ENCODE assay signal across 9 cellular contexts in the genomic region with DNA sequence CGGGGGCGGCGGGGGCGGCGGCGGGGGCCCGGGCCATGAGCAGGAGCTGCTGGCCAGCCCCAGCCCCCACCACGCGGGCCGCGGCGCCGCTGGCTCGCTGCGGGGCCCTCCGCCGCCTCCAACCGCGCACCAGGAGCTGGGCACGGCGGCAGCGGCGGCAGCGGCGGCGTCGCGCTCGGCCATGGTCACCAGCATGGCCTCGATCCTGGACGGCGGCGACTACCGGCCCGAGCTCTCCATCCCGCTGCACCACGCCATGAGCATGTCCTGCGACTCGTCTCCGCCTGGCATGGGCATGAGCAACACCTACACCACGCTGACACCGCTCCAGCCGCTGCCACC. TPM values are rescaled to one million over a fixed set of nuclear protein-coding genes. Genes with fewer than 3 reads are reported as not detected.
DNase-seq lines count a peak whose midpoint lies in the region; ATAC-seq and TF ChIP-seq lines count a peak whose summit lies in the region.
"Had no signal": no experiment of that assay in that cellular context is flagged by ENCODE, and none has a peak within 500 bp of the region (broad histone marks: within the 10 kb centered on the region; RNA-seq: fewer than 3 reads in every experiment).

No MANE protein-coding gene starts in this region.

- no peaks in the 10 kb centered on the region for H3K36me3 Mint-ChIP-seq in activated T-cell treated with anti-CD3 and anti-CD28 coated beads, Interleukin-2, amount 50 U/mL, for 4 hours (ENCODE audit: insufficient read depth)

- peaks cover 41% of the 10 kb centered on the region for H3K4me1 Mint-ChIP-seq in activated T-cell treated with anti-CD3 and anti-CD28 coated beads, Interleukin-2, amount 50 U/mL, for 4 hours (ENCODE audit: low read depth)

- H3K4me3 ChIP-seq in WERI-Rb-1 (ENCODE audit: low read depth, low read length), result peak overlapping the region; percentile 82
- peak overlapping the region; percentile 36 for H3K4me3 ChIP-seq in iPS-18c (ENCODE audit: insufficient read depth, low read depth, low read length)
- peak overlapping the region; percentile 58 for H3K4me3 ChIP-seq in suprapubic skin

- peaks cover 84% of the 10 kb centered on the region for H3K27me3 Mint-ChIP-seq in activated T-cell treated with anti-CD3 and anti-CD28 coated beads, Interleukin-2, amount 50 U/mL, for 4 hours (ENCODE audit: low read depth)

- TF ChIP-seq CTCF in WERI-Rb-1 (IDR thresholded peaks at IDR 0.05; ENCODE audit: low read depth, low read length), result no peak
- no peak for TF ChIP-seq CTCF in suprapubic skin (IDR thresholded peaks at IDR 0.05)

- TF ChIP-seq POLR2A in suprapubic skin (IDR thresholded peaks at IDR 0.05), result no peak

- WGBS in suprapubic skin, result no CpG with 5 or more reads among the region's 43 CpGs

- H3K27ac ChIP-seq in WERI-Rb-1, result no peak overlapping the region
- no peak overlapping the region for H3K27ac ChIP-seq in suprapubic skin
- H3K27ac ChIP-seq: RWPE1 had no signal

- peaks cover 6% of the 10 kb centered on the region for H3K9me3 Mint-ChIP-seq in activated T-cell treated with anti-CD3 and anti-CD28 coated beads, Interleukin-2, amount 50 U/mL, for 4 hours

- TF ChIP-seq EP300 in suprapubic skin (IDR thresholded peaks at IDR 0.05), result no peak

- H3K27me3 ChIP-seq in WERI-Rb-1 (ENCODE audit: insufficient read depth, low read depth, severe bottlenecking), result no peaks in the 10 kb centered on the region
- peaks cover 100% of the 10 kb centered on the region for H3K27me3 ChIP-seq in suprapubic skin

- DNase-seq in activated T-cell treated with anti-CD3 and anti-CD28 coated beads, Interleukin-2, amount 50 U/mL, for 4 hours, result no peak
- DNase-seq in activated T-cell treated with anti-CD3 and anti-CD28 coated beads, Interleukin-2, amount 50 U/mL, for 48 hours, result no peak
- peak; percentile 33 for DNase-seq in WERI-Rb-1
- DNase-seq in suprapubic skin (ENCODE audit: low spot score in 2 of 2), result no peak
- DNase-seq in left colon, result no peak
- DNase-seq in midbrain (lab: John Stamatoyannopoulos, UW), result no peak

- H3K9me3 ChIP-seq in WERI-Rb-1 (ENCODE audit: severe bottlenecking), result no peaks in the 10 kb centered on the region
- no peaks in the 10 kb centered on the region for H3K9me3 ChIP-seq in iPS-18c (ENCODE audit: control insufficient read depth, insufficient read depth, low read length)
- H3K9me3 ChIP-seq in suprapubic skin, result no peaks in the 10 kb centered on the region

- H3K36me3 ChIP-seq in WERI-Rb-1 (peaks cover 34% of the 10 kb centered on the region), suprapubic skin (no peaks in the 10 kb centered on the region)

- intact Hi-C loops in left colon (cut with DNase I, micrococcal nuclease), result no loop called here

- peaks cover 70% of the 10 kb centered on the region for H3K4me1 ChIP-seq in suprapubic skin

- ATAC-seq in activated T-cell treated with anti-CD3 and anti-CD28 coated beads, Interleukin-2, amount 50 U/mL, for 4 hours, result no peak
- no peak for ATAC-seq in GM21619 (IDR thresholded peaks at IDR 0.05; ENCODE audit: unreplicated experiment)
- ATAC-seq in left colon, result no peak

- peak overlapping the region; percentile 59 for H3K4me3 Mint-ChIP-seq in activated T-cell treated with anti-CD3 and anti-CD28 coated beads, Interleukin-2, amount 50 U/mL, for 4 hours

RNA-seq across cellular contexts. Expression of a gene that starts 0.6 kb away (rescaled TPM):
- under 1 TPM; 0.03 to 0.05 (median 0.03) TPM for total RNA-seq in activated T-cell treated with anti-CD3 and anti-CD28 coated beads, Interleukin-2, amount 50 U/mL, for 4 hours
- under 1 TPM in 2 of 4 donors, not detected in 2; 0.03 to 0.08 TPM for total RNA-seq in suprapubic skin
- total RNA-seq in left colon, result under 1 TPM; 0.31 TPM
